8 cellular contexts compared by ENCODE assay signal in the genomic region with DNA sequence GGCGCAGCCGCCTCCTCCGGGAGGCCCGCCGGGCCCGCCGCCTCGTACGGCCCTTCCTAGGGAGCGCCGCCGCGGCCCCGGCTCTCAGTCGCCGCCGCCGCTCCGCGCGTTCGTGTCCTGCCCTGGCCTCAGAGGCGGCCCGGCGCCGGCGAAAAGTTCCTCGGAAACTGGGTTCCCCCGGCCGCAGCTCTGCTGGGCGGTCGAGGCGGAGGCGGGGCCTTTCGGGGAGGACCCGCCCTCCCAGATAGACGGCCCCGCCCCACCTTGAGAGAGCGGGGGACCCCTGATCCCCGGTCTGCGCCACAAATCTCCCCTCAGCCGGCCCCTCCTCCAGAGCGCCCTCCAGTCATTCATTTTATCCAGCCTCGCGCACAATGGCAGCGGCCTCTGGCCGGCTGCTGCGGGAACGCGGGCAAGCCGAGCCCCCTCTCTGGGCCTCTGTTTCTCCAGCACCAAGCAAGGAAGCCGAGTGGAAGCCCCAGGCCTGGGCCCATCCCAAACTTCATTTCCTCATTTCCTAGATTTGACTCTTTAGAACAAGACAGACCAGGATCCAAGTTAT. TPM values are rescaled to one million over a fixed set of nuclear protein-coding genes. Genes with fewer than 3 reads are reported as not detected.
DNase-seq lines count a peak whose midpoint lies in the region; ATAC-seq and TF ChIP-seq lines count a peak whose summit lies in the region.

Gene SREBF1, minus strand, starts transcription at position 169 of the 562 bp plus-strand sequence. CDS start 169 bp downstream, outside the sequence.

- peaks cover 12% of the 10 kb centered on the region; the same call in 1 of the 2 replicates for H3K36me3 ChIP-seq in SK-N-MC (ENCODE audit: insufficient read depth, low read length)
- H3K36me3 ChIP-seq in adrenal gland (replicated peaks in 1 of 2): no peaks in the 10 kb centered on the region
- no peaks in the 10 kb centered on the region for H3K36me3 ChIP-seq in psoas muscle (ENCODE audit: insufficient read depth in 1 of 2, low read depth in 1 of 2)

- ATAC-seq in GM18868 (IDR thresholded peaks at IDR 0.05; ENCODE audit: unreplicated experiment) (peak; percentile 34), HG03135 (IDR thresholded peaks at IDR 0.05; ENCODE audit: unreplicated experiment) (peak; percentile 17), left ventricle myocardium superior (peak; percentile 35), psoas muscle (peak; percentile 4 to 13 (median 6))

- H3K9me3 ChIP-seq in SK-N-MC (ENCODE audit: low read depth, low read length) (no peaks in the 10 kb centered on the region), adrenal gland (replicated peaks in 1 of 3) (no peaks in the 10 kb centered on the region), psoas muscle (no peaks in the 10 kb centered on the region)

- 2 to 17% (median 7%) methylated on average over 4 to 52 of the region's 52 CpGs for WGBS in adrenal gland, 4 donors
- WGBS in psoas muscle, 3 donors: 1 to 11% (median 4%) methylated on average over 38 to 52 of the region's 52 CpGs

- peak; percentile 76 for DNase-seq in Ammon's horn (ENCODE audit: low spot score)
- DNase-seq in SK-N-MC (ENCODE audit: low read depth, low spot score): no peak
- peak; percentile 47 to 74 (median 62) for DNase-seq in adrenal gland
- DNase-seq in left ventricle myocardium superior: peak; percentile 77
- peak; percentile 65 to 76 for DNase-seq in psoas muscle
- DNase-seq in NCI-H2029 treated with DMSO at 0.1 percent for 48 hours (lab: John Stamatoyannopoulos, UW): no peak

- intact Hi-C loops in adrenal gland (cut with DNase I): no loop called here
- intact Hi-C loops in left ventricle myocardium superior (cut with micrococcal nuclease): no loop called here
- intact Hi-C loops in psoas muscle (cut with DNase I): loop anchor here in 1 of 2 donors (2.0 kb wide), 1 partner anchor 14 kb away; no protein-coding TSS in a partner anchor

- H3K9ac ChIP-seq in SK-N-MC (ENCODE audit: insufficient read length): peak within 1 kb of the TSS; percentile 98

- peaks cover 55 to 82% of the 10 kb centered on the region in 2 donors for H3K4me1 ChIP-seq in adrenal gland (replicated peaks in 1 of 2)
- peaks cover 59% of the 10 kb centered on the region for H3K4me1 ChIP-seq in psoas muscle

- TF ChIP-seq POLR2A in adrenal gland (IDR thresholded peaks at IDR 0.05): no peak

- H3K4me3 ChIP-seq in SK-N-MC (peak within 1 kb of the TSS; percentile 92), adrenal gland (peak within 1 kb of the TSS; percentile 57 to 81 (median 73)), psoas muscle (peak within 1 kb of the TSS; percentile 88)

- TF ChIP-seq CTCF in adrenal gland (IDR thresholded peaks at IDR 0.05): no peak
- no peak for TF ChIP-seq CTCF in psoas muscle (IDR thresholded peaks at IDR 0.05)

- H3K27me3 ChIP-seq in adrenal gland: no peaks in the 10 kb centered on the region
- no peaks in the 10 kb centered on the region for H3K27me3 ChIP-seq in psoas muscle (ENCODE audit: insufficient read depth in 3 of 3, low read length in 2 of 3)

- H3K27ac ChIP-seq in SK-N-MC (peak within 1 kb of the TSS; percentile 94), adrenal gland (peak within 1 kb of the TSS; percentile 94 to 100 (median 99)), psoas muscle (peak within 1 kb of the TSS; percentile 100)

RNA-seq across cellular contexts. Expression of gene SREBF1, which starts in this region (rescaled TPM):
- total RNA-seq in adrenal gland (100 to 1,000 TPM; 403 to 850 (median 667) TPM), left ventricle myocardium superior (15.2 TPM), psoas muscle (10 to 100 TPM; 16.1 to 43.0 (median 31.1) TPM)
- polyA plus RNA-seq in adrenal gland (100 to 1,000 TPM; 298 to 818 (median 483) TPM), psoas muscle (10 to 100 TPM in 2 of 3 donors, 1 to 10 TPM in 1; 6.2 to 19.2 (median 17.7) TPM)

Comparison
In these comparisons a context has a peak if more than half of its experiments do, and no peak if none do; other contexts are left out.
1. RNA of gene SREBF1 (total RNA-seq): 403 to 850 TPM in adrenal gland; 16.1 to 43.0 TPM in psoas muscle and 15.2 TPM in left ventricle myocardium superior (single experiment); every median in the first group is over 4 times any median in the second.
2. RNA of gene SREBF1 (polyA plus RNA-seq): 298 to 818 TPM in adrenal gland; 6.2 to 19.2 TPM in psoas muscle; every median in the first group is over 10 times any median in the second.
3. DNase-seq: peak in Ammon's horn (single experiment), adrenal gland (7 of 7), left ventricle myocardium superior (single experiment) and psoas muscle (2 of 2); none in SK-N-MC (single experiment) and NCI-H2029 treated with DMSO at 0.1 percent for 48 hours (single experiment).
4. Peak in every context shown above with its lines, with median percentiles within 50 percentile points of each other: ATAC-seq, H3K27ac ChIP-seq and H3K4me3 ChIP-seq.